In the genomic region with DNA sequence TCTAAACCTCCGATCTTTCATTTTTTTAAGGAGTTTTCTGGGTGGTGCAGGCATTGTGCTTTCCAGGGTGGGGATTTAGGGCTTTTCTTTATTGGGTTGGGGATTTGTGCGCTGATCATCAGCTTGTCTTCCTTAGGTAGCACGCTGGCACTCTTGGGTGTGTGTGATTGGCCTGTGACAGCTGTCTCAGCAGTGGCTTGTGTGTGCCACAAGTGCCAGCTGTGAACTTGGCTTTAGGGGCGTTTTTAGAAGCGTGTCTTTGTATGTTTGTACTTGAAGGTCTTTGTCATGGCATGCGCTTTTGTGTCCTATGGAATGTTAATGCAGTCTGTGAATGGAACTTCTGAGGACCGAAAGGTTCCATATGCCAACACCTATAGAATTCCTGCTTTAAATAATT, we compare ENCODE assay signal across 8 cellular contexts. TPM values are rescaled to one million over a fixed set of nuclear protein-coding genes. Genes with fewer than 3 reads are reported as not detected.
DNase-seq lines count a peak whose midpoint lies in the region; ATAC-seq and TF ChIP-seq lines count a peak whose summit lies in the region.

No MANE protein-coding gene starts in this region.

- H3K4me1 Mint-ChIP-seq in IgD-negative memory B cell, result peaks cover 22 to 40% (median 30%) of the 10 kb centered on the region in 3 donors

- no peaks in the 10 kb centered on the region for H3K36me3 Mint-ChIP-seq in IgD-negative memory B cell

- peak; percentile 18 for DNase-seq in AG20443 (ENCODE audit: low spot score)
- DNase-seq in SK-N-DZ (ENCODE audit: low spot score), result peak; percentile 44
- peak in 6 of 7 donors; percentile 25 to 67 (median 38) for DNase-seq in adrenal gland
- DNase-seq in right atrium auricular region (ENCODE audit: low spot score), result no peak
- peak; percentile 37 to 73 for DNase-seq in psoas muscle

- no peak for TF ChIP-seq POLR2A in adrenal gland (IDR thresholded peaks at IDR 0.05)

- H3K27me3 ChIP-seq in adrenal gland, result no peaks in the 10 kb centered on the region
- H3K27me3 ChIP-seq in right atrium auricular region, result no peaks in the 10 kb centered on the region
- no peaks in the 10 kb centered on the region for H3K27me3 ChIP-seq in psoas muscle (ENCODE audit: insufficient read depth in 3 of 3, low read length in 2 of 3)

- H3K27ac ChIP-seq in adrenal gland, result peak overlapping the region; percentile 75 to 98 (median 91)
- peak overlapping the region; percentile 95 to 97 for H3K27ac ChIP-seq in right atrium auricular region
- peak overlapping the region; percentile 92 for H3K27ac ChIP-seq in psoas muscle

- peak overlapping the region; percentile 86 to 98 (median 96) for H3K27ac Mint-ChIP-seq in IgD-negative memory B cell

- H3K9me3 ChIP-seq in adrenal gland (replicated peaks in 1 of 3), result no peaks in the 10 kb centered on the region
- H3K9me3 ChIP-seq in right atrium auricular region, result no peaks in the 10 kb centered on the region
- H3K9me3 ChIP-seq in psoas muscle, result no peaks in the 10 kb centered on the region

- TF ChIP-seq CTCF in adrenal gland (IDR thresholded peaks at IDR 0.05) (no peak), right atrium auricular region (IDR thresholded peaks at IDR 0.05) (no peak), psoas muscle (IDR thresholded peaks at IDR 0.05) (no peak)

- WGBS in adrenal gland, 4 donors, result 0 to 2% (median 1%) methylated on average over 7 of the region's 7 CpGs
- 1 to 2% (median 1%) methylated on average over 7 of the region's 7 CpGs for WGBS in psoas muscle, 3 donors

- H3K36me3 ChIP-seq in adrenal gland (replicated peaks in 1 of 2), result no peaks in the 10 kb centered on the region
- no peaks in the 10 kb centered on the region for H3K36me3 ChIP-seq in right atrium auricular region
- no peaks in the 10 kb centered on the region for H3K36me3 ChIP-seq in psoas muscle (ENCODE audit: insufficient read depth in 1 of 2, low read depth in 1 of 2)

- H3K9me3 Mint-ChIP-seq in IgD-negative memory B cell, result no peaks in the 10 kb centered on the region

- H3K4me3 ChIP-seq in adrenal gland (peak overlapping the region in 3 of 4 donors; percentile 66 to 94 (median 77)), right atrium auricular region (peak overlapping the region; percentile 73 to 81), psoas muscle (peak overlapping the region; percentile 84)

- ATAC-seq in GM18873 (IDR thresholded peaks at IDR 0.05; ENCODE audit: low FRiP score, unreplicated experiment) (peak; percentile 42), psoas muscle (peak; percentile 75 to 87 (median 82)), HG03521 (IDR thresholded peaks at IDR 0.05; ENCODE audit: unreplicated experiment) (no peak)

- intact Hi-C loops in adrenal gland (cut with DNase I), result no loop called here
- intact Hi-C loops in psoas muscle (cut with DNase I), result no loop called here

- H3K4me3 Mint-ChIP-seq in IgD-negative memory B cell, result peak overlapping the region; percentile 92 to 99 (median 96)

- peaks cover 21 to 47% of the 10 kb centered on the region in 2 donors for H3K4me1 ChIP-seq in adrenal gland (replicated peaks in 1 of 2)
- peaks cover 0 to 37% of the 10 kb centered on the region in 2 donors for H3K4me1 ChIP-seq in right atrium auricular region
- H3K4me1 ChIP-seq in psoas muscle, result peaks cover 22% of the 10 kb centered on the region

- H3K27me3 Mint-ChIP-seq in IgD-negative memory B cell, result no peaks in the 10 kb centered on the region

RNA-seq across cellular contexts. Expression of a gene that starts 0.8 kb away (rescaled TPM):
- polyA plus RNA-seq in IgD-negative memory B cell (36.2 TPM), adrenal gland (10 to 100 TPM; 22.7 to 46.0 (median 35.0) TPM), psoas muscle (10 to 100 TPM in 2 of 3 donors, 1 to 10 TPM in 1; 6.0 to 16.9 (median 11.7) TPM)
- 28.6 and 30.7 TPM in 2 replicates for polyA plus RNA-seq in SK-N-DZ (2014; cell fraction: cytosol; rRNA removed)
- 49.5 and 55.1 TPM in 2 replicates for polyA plus RNA-seq in SK-N-DZ (2014; cell fraction: nucleus; rRNA removed)
- total RNA-seq in adrenal gland (10 to 100 TPM; 37.7 to 89.0 (median 65.3) TPM), right atrium auricular region (10 to 100 TPM; 28.5 to 41.8 TPM), psoas muscle (10 to 100 TPM; 24.6 to 44.4 (median 34.8) TPM)
